In genomic region chr7:74083117-74083876, GRCh38 we compare ENCODE assay signal across 8 cellular contexts.
DNase-seq lines count a peak whose midpoint lies in the region; ATAC-seq and TF ChIP-seq lines count a peak whose summit lies in the region.

Gene LIMK1 (plus strand): TSS chr7:74083804. CDS start chr7:74083991, 187 bp downstream.

- no peak for TF ChIP-seq CTCF in nephron progenitor cell (IDR thresholded peaks at IDR 0.05)

- peaks cover 20% of the 10 kb centered on the region for H3K36me3 Mint-ChIP-seq in nephron progenitor cell (ENCODE audit: low read depth)

- TF ChIP-seq POLR2A in Raji (IDR thresholded peaks at IDR 0.05; ENCODE audit: insufficient read depth, low read depth, low read length), result peak; percentile 46; the same call in 1 of the 2 replicates

- H3K9me3 ChIP-seq in KOPT-K1 (ENCODE audit: insufficient read depth, low read length, poor library complexity, severe bottlenecking), result no peaks in the 10 kb centered on the region

- peaks cover 4% of the 10 kb centered on the region for H3K27me3 Mint-ChIP-seq in nephron progenitor cell (ENCODE audit: low read depth, poor library complexity)

- peak within 1 kb of the TSS; percentile 84 for H3K4me3 Mint-ChIP-seq in nephron progenitor cell

- peak; percentile 72 for ATAC-seq in GM21576 (IDR thresholded peaks at IDR 0.05; ENCODE audit: unreplicated experiment)
- ATAC-seq in stimulated activated naive CD8-positive, alpha-beta T cell treated with anti-CD3 and anti-CD28 coated beads, Interleukin-15, Interleukin-2, amounts not matched to agents 100 U/mL and 50 U/mL, for 24 hours, result peak; percentile 82

- no peaks in the 10 kb centered on the region for H3K36me3 ChIP-seq in KOPT-K1 (ENCODE audit: insufficient read depth, low read length)

- H3K27ac Mint-ChIP-seq in nephron progenitor cell, result peak within 1 kb of the TSS; percentile 68

- peaks cover 35% of the 10 kb centered on the region for H3K4me1 Mint-ChIP-seq in nephron progenitor cell

- H3K9me3 Mint-ChIP-seq in nephron progenitor cell, result no peaks in the 10 kb centered on the region

- peak within 1 kb of the TSS; percentile 53 for H3K27ac ChIP-seq in KOPT-K1 (ENCODE audit: low read depth, low read length, poor library complexity, severe bottlenecking)

- DNase-seq in DMS153 (lab: John Stamatoyannopoulos, UW), result peak; percentile 44
- peak; percentile 83 for DNase-seq in activated effector memory CD4-positive, alpha-beta T cell treated with Interleukin-2 at 50 U/mL for 16 hours
- DNase-seq in fibroblast of the conjunctiva (ENCODE audit: low read depth), result peak; percentile 50
- DNase-seq in nephron progenitor cell, result peak; percentile 91
- DNase-seq in stimulated activated naive CD8-positive, alpha-beta T cell treated with anti-CD3 and anti-CD28 coated beads, Interleukin-15, Interleukin-2, amounts not matched to agents 100 U/mL and 50 U/mL, for 24 hours, result peak; percentile 88

Comparison
In these comparisons a context has a peak if more than half of its experiments do, and no peak if none do; other contexts are left out.
1. Peak in every context shown above with its lines: DNase-seq, ATAC-seq and H3K27ac ChIP-seq.